Comparison of ENCODE assay signal across 10 cellular contexts in genomic region chr2:98749053-98749450, GRCh38. TPM values are rescaled to one million over a fixed set of nuclear protein-coding genes. Genes with fewer than 3 reads are reported as not detected.
DNase-seq lines count a peak whose midpoint lies in the region; ATAC-seq, FAIRE-seq and TF ChIP-seq lines count a peak whose summit lies in the region.
"Had no signal": no experiment of that assay in that cellular context is flagged by ENCODE, and none has a peak within 500 bp of the region (broad histone marks: within the 10 kb centered on the region; RNA-seq: fewer than 3 reads in every experiment).

No MANE protein-coding gene starts in this region.

- DNase-seq in GM12892 (ENCODE audit: insufficient read length) (no peak), KBM-7 (peak; percentile 84), pancreas (peak in 1 of 6 donors; percentile 57), tibial nerve (ENCODE audit: low spot score in 2 of 2) (no peak)
- no peak for DNase-seq in activated naive CD8-positive, alpha-beta T cell treated with anti-CD3 and anti-CD28 coated beads, Interleukin-2, amount 50 U/mL, for 24 hours
- DNase-seq: mesendoderm had no signal

- H3K27ac ChIP-seq in pancreas (no peak overlapping the region), tibial nerve (no peak overlapping the region)

- H3K36me3 Mint-ChIP-seq in activated naive CD8-positive, alpha-beta T cell treated with anti-CD3 and anti-CD28 coated beads, Interleukin-2, amount 50 U/mL, for 24 hours (ENCODE audit: low read depth): peaks cover 2% of the 10 kb centered on the region
- H3K36me3 Mint-ChIP-seq: type B pancreatic cell had no signal

- H3K4me3 ChIP-seq in pancreas (no peak overlapping the region), tibial nerve (no peak overlapping the region)
- H3K4me3 ChIP-seq: HAP-1 had no signal

- H3K4me1 Mint-ChIP-seq in activated naive CD8-positive, alpha-beta T cell treated with anti-CD3 and anti-CD28 coated beads, Interleukin-2, amount 50 U/mL, for 24 hours: peaks cover 40% of the 10 kb centered on the region

- peak in 1 of 2 donors; percentile 77 for TF ChIP-seq EP300 in tibial nerve (IDR thresholded peaks at IDR 0.05)

- H3K4me3 Mint-ChIP-seq in activated naive CD8-positive, alpha-beta T cell treated with anti-CD3 and anti-CD28 coated beads, Interleukin-2, amount 50 U/mL, for 24 hours: no peak overlapping the region
- H3K4me3 Mint-ChIP-seq: type B pancreatic cell had no signal

- H3K9me3 Mint-ChIP-seq in activated naive CD8-positive, alpha-beta T cell treated with anti-CD3 and anti-CD28 coated beads, Interleukin-2, amount 50 U/mL, for 24 hours: peaks cover 5% of the 10 kb centered on the region
- H3K9me3 Mint-ChIP-seq: type B pancreatic cell had no signal

- H3K9me3 ChIP-seq in pancreas (no peaks in the 10 kb centered on the region), tibial nerve (no peaks in the 10 kb centered on the region)
- H3K9me3 ChIP-seq: HAP-1 had no signal

- peak; percentile 46 for ATAC-seq in activated naive CD8-positive, alpha-beta T cell treated with anti-CD3 and anti-CD28 coated beads, Interleukin-2, amount 50 U/mL, for 24 hours
- ATAC-seq in pancreas (peak in 3 of 4 donors; percentile 67 to 85 (median 83)), GM21423 (IDR thresholded peaks at IDR 0.05; ENCODE audit: unreplicated experiment) (no peak), HG02870 (IDR thresholded peaks at IDR 0.05; ENCODE audit: unreplicated experiment) (no peak)

- H3K27ac Mint-ChIP-seq in activated naive CD8-positive, alpha-beta T cell treated with anti-CD3 and anti-CD28 coated beads, Interleukin-2, amount 50 U/mL, for 24 hours: peak overlapping the region; percentile 21
- H3K27ac Mint-ChIP-seq: type B pancreatic cell had no signal

- TF ChIP-seq POLR2A in GM12892 (IDR thresholded peaks at IDR 0.05; ENCODE audit: low read depth, low read length) (no peak), tibial nerve (IDR thresholded peaks at IDR 0.05) (no peak)

- intact Hi-C loops in pancreas (cut with DNase I): no loop called here

- no peak for TF ChIP-seq CTCF in pancreas (IDR thresholded peaks at IDR 0.05)
- TF ChIP-seq CTCF in tibial nerve (IDR thresholded peaks at IDR 0.05): no peak

- H3K36me3 ChIP-seq in pancreas: no peaks in the 10 kb centered on the region
- no peaks in the 10 kb centered on the region for H3K36me3 ChIP-seq in tibial nerve
- H3K36me3 ChIP-seq: HAP-1 had no signal

- H3K27me3 Mint-ChIP-seq in activated naive CD8-positive, alpha-beta T cell treated with anti-CD3 and anti-CD28 coated beads, Interleukin-2, amount 50 U/mL, for 24 hours: no peaks in the 10 kb centered on the region
- H3K27me3 Mint-ChIP-seq: type B pancreatic cell had no signal

- peak; percentile 91 for FAIRE-seq in GM12892 (lab: Jason Lieb, UNC)
- no peak for FAIRE-seq in pancreas (lab: Jason Lieb, UNC)

- H3K27me3 ChIP-seq in pancreas (no peaks in the 10 kb centered on the region), tibial nerve (no peaks in the 10 kb centered on the region)

- in situ Hi-C loops in KBM-7 (cut with MboI; ENCODE audit: low pct_unique_long_range_greater_than_20kb, low sequenced_read_pairs): no loop called here

- H3K4me1 ChIP-seq in pancreas: peaks cover 0 to 8% (median 5%) of the 10 kb centered on the region in 3 donors
- H3K4me1 ChIP-seq in tibial nerve: peaks cover 0 to 5% (median 3%) of the 10 kb centered on the region in 4 donors
- H3K4me1 ChIP-seq: HAP-1 had no signal

RNA-seq across cellular contexts. Expression of gene MGAT4A, which starts 18.1 kb away (rescaled TPM):
- 20.5 TPM for polyA plus RNA-seq in GM12892 (2012; ENCODE audit: missing spikeins)
- 10 to 100 TPM; 56.0 to 72.1 (median 59.4) TPM for total RNA-seq in pancreas
- 10 to 100 TPM; 14.1 to 21.0 TPM for polyA plus RNA-seq in pancreas
- total RNA-seq in tibial nerve: 10 to 100 TPM; 12.6 to 50.0 (median 16.1) TPM

Comparison
In these comparisons a context has a peak if more than half of its experiments do, and no peak if none do; other contexts are left out.
1. ATAC-seq: peak in activated naive CD8-positive, alpha-beta T cell treated with anti-CD3 and anti-CD28 coated beads, Interleukin-2, amount 50 U/mL, for 24 hours (single experiment) and pancreas (3 of 4); none in GM21423 (single experiment) and HG02870 (single experiment).